Comparison of ENCODE assay signal across 30 cellular contexts in genomic region chr3:190286014-190286413, GRCh38. TPM values are rescaled to one million over a fixed set of nuclear protein-coding genes. Genes with fewer than 3 reads are reported as not detected.
"Had no signal": no experiment of that assay in that cellular context is flagged by ENCODE, and none has a peak within 500 bp of the region (broad histone marks: within the 10 kb centered on the region; RNA-seq: fewer than 3 reads in every experiment).

No MANE protein-coding gene starts in this region.

- H3K27me3 Mint-ChIP-seq: dendritic cell treated with granulocyte-macrophage colony-stimulating factor and Interleukin-4, amounts not matched to agents 40 ng/mL and 50 ng/mL, for 4 days; memory B cell; progenitor cell of endocrine pancreas; stimulated activated naive CD8-positive, alpha-beta T cell treated with anti-CD3 and anti-CD28 coated beads, Interleukin-15, amount 100 ng/mL, for 72 hours had no signal

- FAIRE-seq: endothelial cell of umbilical vein, kidney had no signal

- H3K36me3 Mint-ChIP-seq: memory B cell, natural killer cell had no signal

- H3K9ac ChIP-seq: parathyroid adenoma had no signal

- ATAC-seq: foreskin keratinocyte; gastroesophageal sphincter; heart left ventricle; left lobe of liver; natural killer cell; sciatic nerve; stimulated activated naive CD8-positive, alpha-beta T cell treated with anti-CD3 and anti-CD28 coated beads, Interleukin-15, amount 100 ng/mL, for 72 hours; upper lobe of right lung had no signal

- H2AFZ ChIP-seq: hepatocyte, parathyroid adenoma had no signal

- H3K4me2 ChIP-seq: hepatocyte, smooth muscle cell had no signal

- H3K27me3 ChIP-seq: esophagus muscularis mucosa, foreskin keratinocyte, gastroesophageal sphincter, heart left ventricle, hepatocyte, neutrophil, suprapubic skin, transverse colon, upper lobe of right lung, uterus had no signal

- H3K36me3 ChIP-seq: esophagus muscularis mucosa, gastroesophageal sphincter, heart left ventricle, neutrophil, suprapubic skin, transverse colon, upper lobe of right lung, uterus had no signal

- H3K79me2 ChIP-seq: hepatocyte, parathyroid adenoma had no signal

- H3K4me3 Mint-ChIP-seq: dendritic cell treated with granulocyte-macrophage colony-stimulating factor and Interleukin-4, amounts not matched to agents 40 ng/mL and 50 ng/mL, for 4 days; endodermal cell; memory B cell; natural killer cell; neural crest cell; stimulated activated naive CD8-positive, alpha-beta T cell treated with anti-CD3 and anti-CD28 coated beads, Interleukin-15, amount 100 ng/mL, for 72 hours had no signal

- H3K27ac ChIP-seq: esophagus muscularis mucosa, foreskin keratinocyte, gastroesophageal sphincter, heart left ventricle, hepatocyte, neutrophil, parathyroid adenoma, suprapubic skin, transverse colon, upper lobe of right lung, uterus had no signal

- H3K9me3 ChIP-seq: neutrophil, suprapubic skin, upper lobe of right lung had no signal

- H3K4me1 Mint-ChIP-seq: endodermal cell; memory B cell; natural killer cell; stimulated activated naive CD8-positive, alpha-beta T cell treated with anti-CD3 and anti-CD28 coated beads, Interleukin-15, amount 100 ng/mL, for 72 hours had no signal

- H3K4me3 ChIP-seq: esophagus muscularis mucosa, gastroesophageal sphincter, heart left ventricle, hepatocyte, lung, smooth muscle cell, suprapubic skin, transverse colon, upper lobe of right lung, uterus had no signal

- H3K4me1 ChIP-seq: esophagus muscularis mucosa, foreskin keratinocyte, gastroesophageal sphincter, parathyroid adenoma, transverse colon, uterus had no signal

- DNase-seq: effector CD8-positive, alpha-beta T cell; endodermal cell; foreskin keratinocyte; heart left ventricle; kidney; natural killer cell; stimulated activated CD4-positive, alpha-beta T cell treated with anti-CD3 and anti-CD28 coated beads, Interleukin-12 subunit alpha, Interleukin-12 subunit beta, amount 100 ng/mL, for 4 hours; stimulated activated CD4-positive, alpha-beta T cell treated with anti-CD3 and anti-CD28 coated beads, Interleukin-1b, Interleukin-23, amount 100 ng/mL, for 48 hours; stimulated activated CD4-positive, alpha-beta T cell treated with anti-CD3 and anti-CD28 coated beads, Interleukin-4, amount 100 ng/mL, for 1 hour; stimulated activated CD8-positive, alpha-beta memory T cell treated with anti-CD3 and anti-CD28 coated beads, Interleukin-4, amount 100 ng/mL, for 48 hours; stimulated activated naive CD4-positive, alpha-beta T cell; stimulated activated naive CD8-positive, alpha-beta T cell treated with anti-CD3 and anti-CD28 coated beads, Interleukin-15, amount 100 ng/mL, for 72 hours; transverse colon; upper lobe of right lung; uterus had no signal

- H3K27ac Mint-ChIP-seq: dendritic cell treated with granulocyte-macrophage colony-stimulating factor and Interleukin-4, amounts not matched to agents 40 ng/mL and 50 ng/mL, for 4 days; endodermal cell; memory B cell; natural killer cell; progenitor cell of endocrine pancreas; stimulated activated naive CD8-positive, alpha-beta T cell treated with anti-CD3 and anti-CD28 coated beads, Interleukin-15, amount 100 ng/mL, for 72 hours had no signal

RNA-seq across cellular contexts. Expression of gene CLDN1, which starts 36.2 kb away (rescaled TPM):
- total RNA-seq: natural killer cell had no signal
